ENCODE assay signal across 18 cellular contexts in the genomic region with DNA sequence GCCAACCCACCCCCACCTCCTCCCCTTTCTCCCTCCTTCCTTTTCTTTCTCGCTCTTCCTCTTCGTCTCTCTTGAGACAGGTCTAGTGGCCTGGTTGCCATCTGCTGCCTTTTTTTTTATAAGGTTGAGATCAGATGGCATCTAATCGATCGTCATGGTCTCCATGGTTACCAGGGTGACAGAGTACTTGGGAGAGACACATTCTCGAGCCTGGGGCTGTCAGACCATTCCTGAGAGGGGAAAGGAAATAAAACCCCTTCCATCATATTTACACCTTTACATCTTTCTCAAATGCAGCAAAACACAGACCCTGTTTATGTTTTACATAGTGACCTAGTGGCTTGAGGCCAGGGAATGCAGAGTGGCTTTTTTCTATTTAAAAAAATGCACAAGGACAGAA. TPM values are rescaled to one million over a fixed set of nuclear protein-coding genes. Genes with fewer than 3 reads are reported as not detected.
A peak's percentile ranks its signal among the peaks of the same experiment; 100 is the strongest.
DNase-seq lines count a peak whose midpoint lies in the region; ATAC-seq and TF ChIP-seq lines count a peak whose summit lies in the region.
"Had no signal": no experiment of that assay in that cellular context is flagged by ENCODE, and none has a peak within 500 bp of the region (broad histone marks: within the 10 kb centered on the region; RNA-seq: fewer than 3 reads in every experiment).

No MANE protein-coding gene starts in this region.

- H3K27me3 ChIP-seq in ACC112 (ENCODE audit: insufficient read depth, low read length): no peaks in the 10 kb centered on the region
- H3K27me3 ChIP-seq in BLaER1 treated with 17β-estradiol and CSF1 and Interleukin-3, amounts not matched to agents 10 nM and 100 nM: no peaks in the 10 kb centered on the region
- H3K27me3 ChIP-seq: BE2C had no signal

- H4K20me1 ChIP-seq in BLaER1 treated with 17β-estradiol and CSF1 and Interleukin-3, amounts not matched to agents 10 nM and 100 nM: no peaks in the 10 kb centered on the region

- no peak for ATAC-seq in HG03457 (IDR thresholded peaks at IDR 0.05; ENCODE audit: unreplicated experiment)
- ATAC-seq in HG03521 (IDR thresholded peaks at IDR 0.05; ENCODE audit: unreplicated experiment): no peak
- ATAC-seq: Panc1, Right ventricle myocardium inferior, T-helper 17 cell had no signal

- H3K27ac ChIP-seq in ACC112 (ENCODE audit: low read depth, low read length): no peak overlapping the region
- H3K27ac ChIP-seq in BLaER1 treated with 17β-estradiol and CSF1 and Interleukin-3, amounts not matched to agents 10 nM and 100 nM: peak overlapping the region in 5 of 11 experiments; percentile 38 to 82 (median 65); a peak in 8 of 22 replicates

- H3K4me2 ChIP-seq in BLaER1 treated with 17β-estradiol and CSF1 and Interleukin-3, amounts not matched to agents 10 nM and 100 nM: peak overlapping the region in 10 of 11 experiments; percentile 17 to 87 (median 73); a peak in 20 of 22 replicates

- TF ChIP-seq CTCF in glutamatergic neuron (IDR thresholded peaks at IDR 0.05; ENCODE audit: partially characterized antibody, unreplicated experiment): no peak

- H3K9me3 Mint-ChIP-seq in glutamatergic neuron (ENCODE audit: unreplicated experiment): peaks cover 14% of the 10 kb centered on the region

- H2AFZ ChIP-seq in ACC112 (ENCODE audit: low read length, unreplicated experiment): peak overlapping the region; percentile 8

- no peaks in the 10 kb centered on the region for H3K79me2 ChIP-seq in ACC112 (ENCODE audit: control insufficient read depth, insufficient read depth, low read length, unreplicated experiment)

- DNase-seq in NCI-H524 treated with DMSO at 0.1 percent for 48 hours (lab: John Stamatoyannopoulos, UW) (peak; percentile 54), glutamatergic neuron (peak; percentile 66), dedifferentiated amniotic fluid mesenchymal stem cell (ENCODE audit: extremely low spot score) (no peak)
- no peak for DNase-seq in stimulated activated CD8-positive, alpha-beta memory T cell treated with anti-CD3 and anti-CD28 coated beads, Interleukin-4, amount 100 ng/mL, for 48 hours
- DNase-seq: BE2C, DMS153, EL, Karpas-422, NCI-H1436 treated with DMSO at 0.1 percent for 48 hours, NCI-H2107, NCI-H510A treated with DMSO at 0.1 percent for 48 hours, T-helper 17 cell had no signal

- peak overlapping the region; percentile 99 for H3K27ac Mint-ChIP-seq in glutamatergic neuron (ENCODE audit: unreplicated experiment)
- H3K27ac Mint-ChIP-seq: T-helper 17 cell had no signal

- no peak overlapping the region for H3K4me3 ChIP-seq in ACC112 (ENCODE audit: low read depth, low read length)
- H3K4me3 ChIP-seq in BLaER1 treated with 17β-estradiol and CSF1 and Interleukin-3, amounts not matched to agents 10 nM and 100 nM: no peak overlapping the region

- H3K4me1 Mint-ChIP-seq in glutamatergic neuron (ENCODE audit: low read depth, unreplicated experiment): peaks cover 52% of the 10 kb centered on the region

- peak overlapping the region in 3 of 11 experiments; percentile 28 to 53 (median 33); a peak in 4 of 22 replicates for H3K9ac ChIP-seq in BLaER1 treated with 17β-estradiol and CSF1 and Interleukin-3, amounts not matched to agents 10 nM and 100 nM

- 0 out of 22 replicates have a peak, but pooled peaks cover 0 to under 1% (median 0%) of the 10 kb centered on the region in 11 experiments for H3K9me3 ChIP-seq in BLaER1 treated with 17β-estradiol and CSF1 and Interleukin-3, amounts not matched to agents 10 nM and 100 nM (replicated peaks in 1 of 11)
- H3K9me3 ChIP-seq: BE2C had no signal

- H3K36me3 Mint-ChIP-seq in glutamatergic neuron (ENCODE audit: unreplicated experiment): no peaks in the 10 kb centered on the region

- H3K4me1 ChIP-seq in ACC112 (ENCODE audit: control insufficient read depth, insufficient read depth, low read length, unreplicated experiment): no peaks in the 10 kb centered on the region
- peaks cover 31 to 48% (median 42%) of the 10 kb centered on the region in 10 experiments for H3K4me1 ChIP-seq in BLaER1 treated with 17β-estradiol and CSF1 and Interleukin-3, amounts not matched to agents 10 nM and 100 nM
- H3K4me1 ChIP-seq: BE2C had no signal

- H3K4me3 Mint-ChIP-seq in glutamatergic neuron (ENCODE audit: unreplicated experiment): peak overlapping the region; percentile 90

- peaks cover 13% of the 10 kb centered on the region for H3K27me3 Mint-ChIP-seq in glutamatergic neuron (ENCODE audit: unreplicated experiment)

- H3K36me3 ChIP-seq in ACC112 (ENCODE audit: insufficient read depth, low read length): no peaks in the 10 kb centered on the region
- H3K36me3 ChIP-seq in BLaER1 treated with 17β-estradiol and CSF1 and Interleukin-3, amounts not matched to agents 10 nM and 100 nM: no peaks in the 10 kb centered on the region
- H3K36me3 ChIP-seq: BE2C had no signal

RNA-seq across cellular contexts. Expression of gene SLC22A15, which starts 53.5 kb away (rescaled TPM):
- 49.4 TPM for total RNA-seq in glutamatergic neuron (ENCODE audit: unreplicated experiment)

Comparison
In these comparisons a context has a peak if more than half of its experiments do, and no peak if none do; other contexts are left out.
1. DNase-seq: peak in NCI-H524 treated with DMSO at 0.1 percent for 48 hours (single experiment) and glutamatergic neuron (single experiment); none in dedifferentiated amniotic fluid mesenchymal stem cell (single experiment) and stimulated activated CD8-positive, alpha-beta memory T cell treated with anti-CD3 and anti-CD28 coated beads, Interleukin-4, amount 100 ng/mL, for 48 hours (single experiment).